In genomic region chr1:174157157-174157806, GRCh38 we compare ENCODE assay signal across 9 cellular contexts.
A peak's percentile ranks its signal among the peaks of the same experiment; 100 is the strongest.
DNase-seq lines count a peak whose midpoint lies in the region; ATAC-seq and TF ChIP-seq lines count a peak whose summit lies in the region.
"Had no signal": no experiment of that assay in that cellular context is flagged by ENCODE, and none has a peak within 500 bp of the region (broad histone marks: within the 10 kb centered on the region; RNA-seq: fewer than 3 reads in every experiment).

No MANE protein-coding gene starts in this region.

- H3K27me3 Mint-ChIP-seq in effector memory CD8-positive, alpha-beta T cell: no peaks in the 10 kb centered on the region

- peaks cover 20% of the 10 kb centered on the region for H3K36me3 Mint-ChIP-seq in effector memory CD8-positive, alpha-beta T cell (ENCODE audit: insufficient read depth)

- DNase-seq in effector memory CD8-positive, alpha-beta T cell: no peak
- DNase-seq in NCI-H510A (lab: John Stamatoyannopoulos, UW) (no peak), coronary artery (ENCODE audit: low spot score) (no peak), EL (no peak), middle frontal gyrus (ENCODE audit: extremely low spot score, low spot score) (no peak)

- H3K27ac Mint-ChIP-seq in effector memory CD8-positive, alpha-beta T cell: peak overlapping the region; percentile 87 to 96

- H3K4me3 Mint-ChIP-seq in effector memory CD8-positive, alpha-beta T cell: peak overlapping the region; percentile 5 to 96

- H3K27ac ChIP-seq in coronary artery: no peak overlapping the region

- TF ChIP-seq CTCF in coronary artery (IDR thresholded peaks at IDR 0.05): no peak

- no peaks in the 10 kb centered on the region for H3K9me3 Mint-ChIP-seq in effector memory CD8-positive, alpha-beta T cell

- no peak overlapping the region for H3K4me3 ChIP-seq in coronary artery

- ATAC-seq in GM18520 (IDR thresholded peaks at IDR 0.05; ENCODE audit: unreplicated experiment) (peak; percentile 27), GM21576 (IDR thresholded peaks at IDR 0.05; ENCODE audit: unreplicated experiment) (peak; percentile 39), HG03575 (IDR thresholded peaks at IDR 0.05; ENCODE audit: extremely low read depth, insufficient number of reproducible peaks, low FRiP score, unreplicated experiment) (peak; percentile 28)
- ATAC-seq in effector memory CD8-positive, alpha-beta T cell (replicated peaks): no peak
- ATAC-seq: Panc1 had no signal

- peaks cover 36 to 60% of the 10 kb centered on the region in 2 donors for H3K4me1 Mint-ChIP-seq in effector memory CD8-positive, alpha-beta T cell (ENCODE audit: low read depth in 2 of 2)
